Comparison of ENCODE assay signal across 8 cellular contexts in the genomic region with DNA sequence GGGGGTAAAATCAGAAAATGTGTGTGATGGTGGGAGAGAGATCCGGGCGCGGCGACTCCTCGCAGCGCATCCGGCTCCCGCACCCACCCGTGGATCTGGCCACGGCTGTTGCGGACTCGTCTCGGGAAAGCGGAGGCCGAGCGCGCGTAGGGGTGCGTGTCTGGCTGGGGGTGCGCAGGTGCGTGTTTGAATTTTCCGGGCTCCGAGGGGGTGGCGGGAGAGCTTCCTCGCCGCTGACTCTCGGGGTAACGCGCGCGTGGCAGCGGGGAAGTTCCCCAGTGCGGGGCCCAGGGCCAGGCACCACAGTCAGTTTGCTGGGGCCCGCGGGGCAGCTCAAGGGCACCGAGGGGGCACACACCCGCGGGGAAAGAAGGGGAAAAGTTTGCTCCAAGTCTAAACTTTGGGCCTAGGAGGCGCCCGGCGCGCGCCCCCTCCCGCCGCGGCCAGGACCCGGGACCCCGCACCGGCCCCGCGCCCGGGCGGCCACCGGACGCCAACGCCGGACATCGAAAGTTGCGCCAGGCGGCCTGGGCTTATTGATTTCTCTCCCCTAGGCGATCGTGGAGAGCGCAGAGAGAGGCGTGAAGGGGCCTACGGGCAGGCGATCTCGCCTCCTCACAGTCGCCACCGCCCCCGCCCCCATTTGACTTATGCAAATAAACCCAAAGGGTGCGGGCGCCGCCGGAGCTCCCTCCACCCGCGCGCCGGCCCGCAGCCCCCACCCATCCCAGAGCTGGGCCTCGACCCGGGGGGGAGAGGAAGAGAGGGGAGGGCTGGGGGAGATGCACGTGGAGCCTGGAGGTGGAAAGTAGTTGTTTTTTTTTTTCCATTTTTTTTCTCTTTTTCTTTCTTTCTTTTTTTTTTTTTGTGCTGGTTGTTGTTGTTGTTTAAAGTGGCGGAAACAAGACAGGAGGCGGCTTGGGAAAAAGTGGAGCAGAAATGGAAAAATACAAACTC. TPM values are rescaled to one million over a fixed set of nuclear protein-coding genes. Genes with fewer than 3 reads are reported as not detected.
A peak's percentile ranks its signal among the peaks of the same experiment; 100 is the strongest.
DNase-seq lines count a peak whose midpoint lies in the region; ATAC-seq, FAIRE-seq and TF ChIP-seq lines count a peak whose summit lies in the region.

No MANE protein-coding gene starts in this region.

- H3K9me3 ChIP-seq in BLaER1 (no peaks in the 10 kb centered on the region), HEK293 (ENCODE audit: control insufficient read depth, insufficient read depth, low read depth, low read length) (no peaks in the 10 kb centered on the region), SJCRH30 (replicated peaks) (no peaks in the 10 kb centered on the region), heart right ventricle (no peaks in the 10 kb centered on the region), trophoblast cell (ENCODE audit: insufficient read depth, low read depth, low read length) (no peaks in the 10 kb centered on the region)

- peak overlapping the region; percentile 90 for H4K8ac ChIP-seq in trophoblast cell (ENCODE audit: low read depth, low read length)

- H3K27ac ChIP-seq in BLaER1: peak overlapping the region; percentile 90
- peak overlapping the region; percentile 98 for H3K27ac ChIP-seq in HEK293 (ENCODE audit: extremely low read depth, low read depth, low read length)
- no peak overlapping the region for H3K27ac ChIP-seq in SJCRH30
- peak overlapping the region; percentile 95 to 99 (median 98) for H3K27ac ChIP-seq in heart right ventricle
- H3K27ac ChIP-seq in trophoblast cell (ENCODE audit: low read depth, low read length): peak overlapping the region; percentile 93

- 1% methylated on average over 78 to 84 of the region's 84 CpGs for WGBS in heart right ventricle, 2 donors
- no CpG with 5 or more reads among the region's 84 CpGs for WGBS in trophoblast cell (ENCODE audit: extremely low coverage, insufficient coverage, insufficient read length)

- H3K4me2 ChIP-seq in BLaER1: peak overlapping the region; percentile 97
- H3K4me2 ChIP-seq in trophoblast cell (ENCODE audit: low read length): peak overlapping the region; percentile 78

- H2BK5ac ChIP-seq in trophoblast cell (ENCODE audit: low read depth, low read length, poor library complexity): peak overlapping the region; percentile 93

- H3K4me1 ChIP-seq in BLaER1: peaks cover 30% of the 10 kb centered on the region
- H3K4me1 ChIP-seq in HEK293 (ENCODE audit: control insufficient read depth, insufficient read depth, low read length): peaks cover 22% of the 10 kb centered on the region
- H3K4me1 ChIP-seq in SJCRH30: no peaks in the 10 kb centered on the region
- peaks cover 0 to 57% (median 43%) of the 10 kb centered on the region in 9 donors for H3K4me1 ChIP-seq in heart right ventricle
- peaks cover 2 to 4% of the 10 kb centered on the region in 2 experiments for H3K4me1 ChIP-seq in trophoblast cell (ENCODE audit: control insufficient read depth in 1 of 2, insufficient read depth in 2 of 2, low read length in 2 of 2)

- H2AFZ ChIP-seq in trophoblast cell (ENCODE audit: insufficient read depth, low read length, poor library complexity): peak overlapping the region; percentile 93

- H3K14ac ChIP-seq in trophoblast cell (ENCODE audit: low read length): peak overlapping the region; percentile 65

- TF ChIP-seq CTCF in HEK293 (tag by site-specific recombination; IDR thresholded peaks at IDR 0.05) (no peak), heart right ventricle (IDR thresholded peaks at IDR 0.05) (no peak), D721Med (IDR thresholded peaks at IDR 0.05; ENCODE audit: insufficient read depth, missing control alignments) (no peak)

- peaks cover 3% of the 10 kb centered on the region for H3K79me2 ChIP-seq in trophoblast cell (ENCODE audit: control insufficient read depth, insufficient read depth, low read length, poor library complexity)

- no peak overlapping the region for H3K23ac ChIP-seq in trophoblast cell (ENCODE audit: low read length)

- H3K27me3 ChIP-seq in BLaER1 (peaks cover 52% of the 10 kb centered on the region), SJCRH30 (peaks cover 3% of the 10 kb centered on the region; the same call in 1 of the 2 replicates), heart right ventricle (no peaks in the 10 kb centered on the region), trophoblast cell (ENCODE audit: insufficient read depth, low read length) (no peaks in the 10 kb centered on the region)

- H2BK120ac ChIP-seq in trophoblast cell (ENCODE audit: insufficient read depth, low read length, poor library complexity): peak overlapping the region; percentile 57

- POLR2A ChIA-PET in HEK293 (lab: Yijun Ruan, JAX): interaction anchor here (0.6 to 2.7 kb wide), 12 partner anchors 41 to 337 kb away, joined by 3 to 10 read pairs (median 6); no protein-coding TSS in a partner anchor

- H3K27ac Mint-ChIP-seq in activated naive CD4-positive, alpha-beta T cell treated with anti-CD3 and anti-CD28 coated beads, Interleukin-2, amount 50 U/mL, for 72 hours: peak overlapping the region; percentile 98 to 100

- H3K4me3 ChIP-seq in BLaER1: peak overlapping the region; percentile 83
- H3K4me3 ChIP-seq in HEK293 (ENCODE audit: low read depth, low read length): peak overlapping the region; percentile 90
- peak overlapping the region; percentile 60 for H3K4me3 ChIP-seq in SJCRH30
- H3K4me3 ChIP-seq in heart right ventricle: peak overlapping the region; percentile 63 to 93 (median 81)
- peak overlapping the region; percentile 93 for H3K4me3 ChIP-seq in trophoblast cell (ENCODE audit: low read depth, low read length)

- peaks cover 44% of the 10 kb centered on the region for H4K20me1 ChIP-seq in BLaER1

- peak overlapping the region; percentile 94 for H4K91ac ChIP-seq in trophoblast cell (ENCODE audit: low read depth, low read length)

- DNase-seq in SJCRH30 (peak; percentile 13 to 26), heart right ventricle (peak; percentile 81 to 82), trophoblast cell (peak; percentile 84 to 92), ureter (ENCODE audit: low spot score) (peak; percentile 76), D721Med (ENCODE audit: insufficient read length, low spot score) (no peak)
- peak; percentile 52 to 73 for DNase-seq in activated naive CD4-positive, alpha-beta T cell treated with anti-CD3 and anti-CD28 coated beads, Interleukin-2, amount 50 U/mL, for 72 hours (ENCODE audit: low spot score in 2 of 2)

- H2AK5ac ChIP-seq in trophoblast cell (ENCODE audit: low read length): no peak overlapping the region

- H2BK12ac ChIP-seq in trophoblast cell (ENCODE audit: low read length): no peak overlapping the region

- H3K9ac ChIP-seq in BLaER1 (peak overlapping the region; percentile 86), trophoblast cell (ENCODE audit: low read length) (peak overlapping the region; percentile 85)

- H3K9me3 Mint-ChIP-seq in activated naive CD4-positive, alpha-beta T cell treated with anti-CD3 and anti-CD28 coated beads, Interleukin-2, amount 50 U/mL, for 72 hours: no peaks in the 10 kb centered on the region

- no peak for FAIRE-seq in D721Med (lab: Jason Lieb, UNC)

- peak overlapping the region; percentile 33 for H3K4ac ChIP-seq in trophoblast cell (ENCODE audit: low read depth, low read length)

- peak; percentile 46 to 62 for ATAC-seq in activated naive CD4-positive, alpha-beta T cell treated with anti-CD3 and anti-CD28 coated beads, Interleukin-2, amount 50 U/mL, for 72 hours
- ATAC-seq in heart right ventricle: peak; percentile 48 to 78 (median 60)

- peaks cover 15% of the 10 kb centered on the region for H3K79me1 ChIP-seq in trophoblast cell (ENCODE audit: low read length)

- H4K12ac ChIP-seq in trophoblast cell (ENCODE audit: low read depth, low read length): peak overlapping the region; percentile 82

- CTCF ChIA-PET in HEK293 (lab: Yijun Ruan, JAX): interaction anchor here (0.6 to 1.1 kb wide), 6 partner anchors 70 to 1269 kb away, joined by 3 to 4 read pairs (median 3); no protein-coding TSS in a partner anchor

- H3K36me3 Mint-ChIP-seq in activated naive CD4-positive, alpha-beta T cell treated with anti-CD3 and anti-CD28 coated beads, Interleukin-2, amount 50 U/mL, for 72 hours: peaks cover 9 to 39% of the 10 kb centered on the region in 2 donors

- H3K36me3 ChIP-seq in BLaER1: no peaks in the 10 kb centered on the region
- H3K36me3 ChIP-seq in HEK293 (ENCODE audit: control insufficient read depth in 2 of 2, insufficient read depth in 1 of 2, low read length in 2 of 2): no peaks in the 10 kb centered on the region
- H3K36me3 ChIP-seq in SJCRH30: no peaks in the 10 kb centered on the region
- H3K36me3 ChIP-seq in heart right ventricle: no peaks in the 10 kb centered on the region
- no peaks in the 10 kb centered on the region for H3K36me3 ChIP-seq in trophoblast cell (ENCODE audit: control insufficient read depth in 1 of 2, insufficient read depth in 2 of 2, low read length in 2 of 2)

- intact Hi-C loops in heart right ventricle (cut with DNase I): loop anchor here in 8 of 10 donors (2.0 to 10.0 kb wide), 20 partner anchors 138 to 1028 kb away; no protein-coding TSS in a partner anchor

- H3K18ac ChIP-seq in trophoblast cell (ENCODE audit: low read length): peak overlapping the region; percentile 58

TF ChIP-seq in HEK293, 187 proteins besides CTCF, POLR2A, EP300 and RAD21 (continues in another document):
- TF ChIP-seq ZNF311 (tag by site-specific recombination; IDR thresholded peaks at IDR 0.05; ENCODE audit: borderline replicate concordance) (no peak), ZBTB21 (tag by site-specific recombination; IDR thresholded peaks at IDR 0.05) (no peak), ZNF600 (tag by site-specific recombination; IDR thresholded peaks at IDR 0.05) (0 out of 2 replicates have a peak, but pooled peaks have one; percentile 11), ZBTB1 (tag by site-specific recombination; IDR thresholded peaks at IDR 0.05) (0 out of 2 replicates have a peak, but pooled peaks have one; percentile 38), KLF8 (tag by site-specific recombination; IDR thresholded peaks at IDR 0.05) (peak; percentile 83), KLF1 (tag by site-specific recombination; IDR thresholded peaks at IDR 0.05) (peak; percentile 38), ZBTB17 (tag by site-specific recombination; IDR thresholded peaks at IDR 0.05) (peak; percentile 63)
- TF ChIP-seq, protein P1, sequence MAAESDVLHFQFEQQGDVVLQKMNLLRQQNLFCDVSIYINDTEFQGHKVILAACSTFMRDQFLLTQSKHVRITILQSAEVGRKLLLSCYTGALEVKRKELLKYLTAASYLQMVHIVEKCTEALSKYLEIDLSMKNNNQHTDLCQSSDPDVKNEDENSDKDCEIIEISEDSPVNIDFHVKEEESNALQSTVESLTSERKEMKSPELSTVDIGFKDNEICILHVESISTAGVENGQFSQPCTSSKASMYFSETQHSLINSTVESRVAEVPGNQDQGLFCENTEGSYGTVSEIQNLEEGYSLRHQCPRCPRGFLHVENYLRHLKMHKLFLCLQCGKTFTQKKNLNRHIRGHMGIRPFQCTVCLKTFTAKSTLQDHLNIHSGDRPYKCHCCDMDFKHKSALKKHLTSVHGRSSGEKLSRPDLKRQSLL (tag by site-specific recombination; IDR thresholded peaks at IDR 0.05): no peak

RNA-seq across cellular contexts. Expression of gene FOXP1, which starts 0.6 kb away (rescaled TPM):
- total RNA-seq in SJCRH30 (2014; rRNA removed; shearing (Covaris generic)): 21.6 and 24.8 TPM in 2 replicates
- 100 to 1,000 TPM; 119 to 199 TPM for total RNA-seq in activated naive CD4-positive, alpha-beta T cell treated with anti-CD3 and anti-CD28 coated beads, Interleukin-2, amount 50 U/mL, for 72 hours
- 10 to 100 TPM; 36.1 to 56.0 (median 46.1) TPM for total RNA-seq in heart right ventricle
- polyA plus RNA-seq in heart right ventricle: 10 to 100 TPM in 1 of 2 donors, 1 to 10 TPM in 1; 4.8 to 26.0 TPM
- polyA plus RNA-seq in trophoblast cell (2013): 17.6 and 17.8 TPM in 2 replicates
- total RNA-seq in ureter: 179 TPM
